ENCODE assay signal across 18 cellular contexts in genomic region chr1:114339379-114339778, GRCh38.
DNase-seq lines count a peak whose midpoint lies in the region; ATAC-seq and TF ChIP-seq lines count a peak whose summit lies in the region.
"Had no signal": no experiment of that assay in that cellular context is flagged by ENCODE, and none has a peak within 500 bp of the region (broad histone marks: within the 10 kb centered on the region; RNA-seq: fewer than 3 reads in every experiment).

No MANE protein-coding gene starts in this region.

- peaks cover 20% of the 10 kb centered on the region for H3K9me2 ChIP-seq in GM23338 (ENCODE audit: insufficient read depth)

- no peaks in the 10 kb centered on the region for H3F3A ChIP-seq in GM23338 (replicated peaks; ENCODE audit: low read depth)

- no peaks in the 10 kb centered on the region for H3K79me2 ChIP-seq in GM23338 (replicated peaks; ENCODE audit: insufficient read depth)
- H3K79me2 ChIP-seq in mesendoderm (ENCODE audit: control insufficient read depth, insufficient read depth, low read length): no peaks in the 10 kb centered on the region

- H3K56ac ChIP-seq in mesendoderm (ENCODE audit: low read length): no peak overlapping the region

- H3K27me3 ChIP-seq in GM23338 (ENCODE audit: insufficient read depth): no peaks in the 10 kb centered on the region
- H3K27me3 ChIP-seq in mesendoderm (ENCODE audit: insufficient read depth, low read length, poor library complexity): no peaks in the 10 kb centered on the region
- H3K27me3 ChIP-seq: BLaER1 treated with 17β-estradiol and CSF1 and Interleukin-3, amounts not matched to agents 10 nM and 100 nM; Peyer's patch had no signal

- no peaks in the 10 kb centered on the region for H4K20me1 ChIP-seq in GM23338 (replicated peaks; ENCODE audit: insufficient read depth)
- H4K20me1 ChIP-seq: BLaER1 treated with 17β-estradiol and CSF1 and Interleukin-3, amounts not matched to agents 10 nM and 100 nM had no signal

- no peak overlapping the region for H3K23ac ChIP-seq in mesendoderm (ENCODE audit: low read length)

- no peaks in the 10 kb centered on the region for H3K36me3 Mint-ChIP-seq in GM23338 (ENCODE audit: low read depth)
- no peaks in the 10 kb centered on the region for H3K36me3 Mint-ChIP-seq in activated CD4-positive, alpha-beta memory T cell treated with anti-CD3 and anti-CD28 coated beads for 36 hours

- H2AFZ ChIP-seq in GM23338: peak overlapping the region; percentile 28; the same call in 1 of the 2 replicates
- H2AFZ ChIP-seq: GM23248 had no signal

- H3K36me3 ChIP-seq in GM23338 (ENCODE audit: insufficient read depth) (no peaks in the 10 kb centered on the region; the same call in 1 of the 2 replicates), mesendoderm (ENCODE audit: control insufficient read depth, insufficient read depth, low read length) (no peaks in the 10 kb centered on the region)
- H3K36me3 ChIP-seq: BLaER1 treated with 17β-estradiol and CSF1 and Interleukin-3, amounts not matched to agents 10 nM and 100 nM; Peyer's patch had no signal

- H2BK5ac ChIP-seq in mesendoderm (ENCODE audit: low read length): peak overlapping the region; percentile 73

- H3K4me3 ChIP-seq in GM23338: no peak overlapping the region
- H3K4me3 ChIP-seq in mesendoderm (ENCODE audit: low read length): no peak overlapping the region
- H3K4me3 ChIP-seq: BLaER1 treated with 17β-estradiol and CSF1 and Interleukin-3, amounts not matched to agents 10 nM and 100 nM; GM23248; Peyer's patch had no signal

- no peak overlapping the region for H3K4ac ChIP-seq in mesendoderm (ENCODE audit: low read depth, low read length)

- H3K79me1 ChIP-seq in mesendoderm (ENCODE audit: low read length): no peaks in the 10 kb centered on the region

- H3K9ac ChIP-seq in mesendoderm (ENCODE audit: low read length): no peak overlapping the region
- H3K9ac ChIP-seq: BLaER1 treated with 17β-estradiol and CSF1 and Interleukin-3, amounts not matched to agents 10 nM and 100 nM; GM23248 had no signal

- H3K4me1 Mint-ChIP-seq in GM23338: no peaks in the 10 kb centered on the region; the same call in 2 of the 3 replicates
- H3K4me1 Mint-ChIP-seq in activated CD4-positive, alpha-beta memory T cell treated with anti-CD3 and anti-CD28 coated beads for 36 hours (ENCODE audit: low read depth): peaks cover 51% of the 10 kb centered on the region

- no peak overlapping the region for H4K5ac ChIP-seq in mesendoderm (ENCODE audit: low read length)

- no peak overlapping the region for H2BK15ac ChIP-seq in mesendoderm (replicated peaks; ENCODE audit: low read depth)

- H3K4me1 ChIP-seq in GM23338 (ENCODE audit: insufficient read depth): no peaks in the 10 kb centered on the region
- H3K4me1 ChIP-seq in mesendoderm (ENCODE audit: control insufficient read depth, low read depth, low read length): peaks cover 7% of the 10 kb centered on the region
- H3K4me1 ChIP-seq: Peyer's patch had no signal

- no peak overlapping the region for H2AK5ac ChIP-seq in mesendoderm (ENCODE audit: low read length)

- H2BK120ac ChIP-seq in mesendoderm (ENCODE audit: low read depth, low read length): no peak overlapping the region

- H4K8ac ChIP-seq in mesendoderm (ENCODE audit: low read depth, low read length): no peak overlapping the region

- H3K4me2 ChIP-seq in GM23338: no peak overlapping the region
- no peak overlapping the region for H3K4me2 ChIP-seq in mesendoderm (ENCODE audit: low read length)

- intact Hi-C loops in activated CD4-positive, alpha-beta memory T cell treated with anti-CD3 and anti-CD28 coated beads for 36 hours (cut with micrococcal nuclease): no loop called here

- H3K27ac Mint-ChIP-seq in GM23338: no peak overlapping the region
- no peak overlapping the region for H3K27ac Mint-ChIP-seq in activated CD4-positive, alpha-beta memory T cell treated with anti-CD3 and anti-CD28 coated beads for 36 hours

- H3K27me3 Mint-ChIP-seq in GM23338 (ENCODE audit: insufficient read depth, low read depth, poor library complexity): peaks cover 6% of the 10 kb centered on the region
- no peaks in the 10 kb centered on the region for H3K27me3 Mint-ChIP-seq in activated CD4-positive, alpha-beta memory T cell treated with anti-CD3 and anti-CD28 coated beads for 36 hours

- ATAC-seq in GM23338 (no peak), GM18858 (IDR thresholded peaks at IDR 0.05; ENCODE audit: unreplicated experiment) (no peak), GM19023 (IDR thresholded peaks at IDR 0.05; ENCODE audit: unreplicated experiment) (no peak)

- DNase-seq in NCI-H82 (lab: John Stamatoyannopoulos, UW) (peak; percentile 12), NCI-H82 treated with DMSO at 0.1 percent for 48 hours (lab: John Stamatoyannopoulos, UW; ENCODE audit: unreplicated experiment) (no peak), GM23338 (ENCODE audit: low spot score) (no peak), mesendoderm (peak; percentile 81), iPS-NIHi7 (ENCODE audit: extremely low spot score) (no peak)
- DNase-seq in activated CD4-positive, alpha-beta memory T cell treated with anti-CD3 and anti-CD28 coated beads for 36 hours: peak; percentile 22
- DNase-seq: 8988T, GDM1, GM23248, IMR-90, NCI-H1048, NCI-H446, NCI-H748 treated with DMSO at 0.1 percent for 48 hours, Peyer's patch, Right ventricle myocardium superior had no signal

- H3K18ac ChIP-seq in mesendoderm (ENCODE audit: low read length): no peak overlapping the region

- H3K4me3 Mint-ChIP-seq in GM23338: no peak overlapping the region
- H3K4me3 Mint-ChIP-seq in activated CD4-positive, alpha-beta memory T cell treated with anti-CD3 and anti-CD28 coated beads for 36 hours: no peak overlapping the region

- no CpG with 5 or more reads among the region's 6 CpGs for WGBS in mesendoderm (ENCODE audit: extremely low coverage, insufficient coverage, low lambda C conversion rate)

- H3K27ac ChIP-seq in GM23338 (ENCODE audit: low read depth): no peak overlapping the region
- peak overlapping the region; percentile 27 for H3K27ac ChIP-seq in mesendoderm (ENCODE audit: low read depth, low read length)
- H3K27ac ChIP-seq: GM23248, Peyer's patch had no signal

- no peaks in the 10 kb centered on the region for H3K9me3 Mint-ChIP-seq in GM23338
- H3K9me3 Mint-ChIP-seq in activated CD4-positive, alpha-beta memory T cell treated with anti-CD3 and anti-CD28 coated beads for 36 hours: no peaks in the 10 kb centered on the region

- CTCF ChIA-PET in activated CD4-positive, alpha-beta memory T cell treated with anti-CD3 and anti-CD28 coated beads for 36 hours (lab: Charles Lee): interaction anchor here (0.8 to 1.5 kb wide), 3 partner anchors 9 to 56 kb away, joined by 4 to 5 read pairs (median 4); no protein-coding TSS in a partner anchor

- TF ChIP-seq CTCF in GM23338 (conservative IDR thresholded peaks at IDR 0.05; ENCODE audit: low read depth in 2 of 2): no peak

- POLR2A ChIA-PET in activated CD4-positive, alpha-beta memory T cell treated with anti-CD3 and anti-CD28 coated beads for 36 hours (lab: Charles Lee): no interaction called here

TF ChIP-seq in GM23338, 12 proteins besides CTCF, POLR2A, EP300 and RAD21:
- TF ChIP-seq JUNB (IDR thresholded peaks at IDR 0.05; ENCODE audit: unreplicated experiment) (no peak), EZH2 (IDR thresholded peaks at IDR 0.05; ENCODE audit: low read depth, unreplicated experiment) (no peak)

Comparison
In these comparisons a context has a peak if more than half of its experiments do, and no peak if none do; other contexts are left out.
1. DNase-seq: peak in NCI-H82 (single experiment), activated CD4-positive, alpha-beta memory T cell treated with anti-CD3 and anti-CD28 coated beads for 36 hours (single experiment) and mesendoderm (single experiment); none in NCI-H82 treated with DMSO at 0.1 percent for 48 hours (single experiment), GM23338 (single experiment) and iPS-NIHi7 (single experiment).